In the genomic region with DNA sequence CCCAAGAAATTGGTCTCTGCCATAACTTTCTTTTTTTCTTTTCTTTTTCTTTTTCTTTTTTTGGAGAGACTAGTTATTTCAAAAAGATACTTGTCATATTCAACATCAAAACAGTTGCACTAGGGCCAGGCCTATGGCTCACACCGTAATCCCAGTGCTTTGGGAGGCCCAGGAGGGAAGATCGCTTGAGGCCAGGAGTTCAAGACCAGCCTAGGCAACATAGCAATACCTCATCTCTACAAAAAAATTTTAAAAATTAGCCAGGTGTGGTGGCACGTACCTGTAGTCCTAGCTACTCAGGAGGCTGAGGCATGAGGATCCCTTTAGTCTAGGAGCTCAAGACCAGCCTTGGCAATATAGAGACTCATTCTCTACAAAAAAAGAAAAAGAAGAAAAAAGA, we compare ENCODE assay signal across 35 cellular contexts.
"Had no signal": no experiment of that assay in that cellular context is flagged by ENCODE, and none has a peak within 500 bp of the region (broad histone marks: within the 10 kb centered on the region; RNA-seq: fewer than 3 reads in every experiment).

No MANE protein-coding gene starts in this region.

- H3K4me3 ChIP-seq: MG63 had no signal

- DNase-seq: Karpas-422, Kasumi-1, KG1, MG63, MM.1S, MV-4-11, NCI-H1048, NCI-H1092, NCI-H1092 treated with DMSO at 0.1 percent for 48 hours, NCI-H1105, NCI-H1105 treated with DMSO at 0.1 percent for 48 hours, NCI-H1417, NCI-H1417 treated with DMSO at 0.1 percent for 48 hours, NCI-H1436, NCI-H1436 treated with DMSO at 0.1 percent for 48 hours, NCI-H146, NCI-H1694, NCI-H1694 treated with DMSO at 0.1 percent for 48 hours, NCI-H187, NCI-H187 treated with DMSO at 0.1 percent for 48 hours, NCI-H1930, NCI-H2029, NCI-H2029 treated with DMSO at 0.1 percent for 48 hours, NCI-H2081, NCI-H2081 treated with DMSO at 0.1 percent for 48 hours, NCI-H2107, NCI-H2171, NCI-H2171 treated with DMSO at 0.1 percent for 48 hours, NCI-H2227 treated with DMSO at 0.1 percent for 48 hours, NCI-H226, NCI-H345, NCI-H446, NCI-H446 treated with DMSO at 0.1 percent for 48 hours, NCI-H510A had no signal

- H3K4me2 ChIP-seq: KMS-11 had no signal

- H3K9me3 ChIP-seq: MG63 had no signal

- H3K36me3 ChIP-seq: MG63 had no signal

- H3K9ac ChIP-seq: KMS-11 had no signal

- H3K27ac ChIP-seq: KMS-11 had no signal

- H3K27me3 ChIP-seq: MG63 had no signal
